ENCODE assay signal across 37 cellular contexts in the genomic region with DNA sequence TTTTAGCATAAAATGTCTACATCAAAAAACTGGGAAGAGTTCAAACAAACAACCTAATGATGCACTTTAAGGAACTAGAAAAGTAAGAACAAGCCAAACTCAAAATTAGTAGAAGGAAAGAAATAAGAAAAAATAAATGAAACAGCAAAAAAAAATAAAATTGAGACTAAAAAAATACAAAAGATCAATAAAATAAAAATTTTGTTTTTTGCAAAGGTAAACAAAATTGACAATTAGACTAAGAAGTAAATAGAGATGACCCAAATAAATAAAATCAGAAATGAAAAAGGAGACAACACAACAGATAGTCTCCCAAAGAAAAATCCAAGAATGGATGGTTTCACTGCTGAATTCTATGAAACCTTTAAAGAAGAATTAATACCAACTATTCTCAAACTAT.
"Had no signal": no experiment of that assay in that cellular context is flagged by ENCODE, and none has a peak within 500 bp of the region (broad histone marks: within the 10 kb centered on the region; RNA-seq: fewer than 3 reads in every experiment).

No MANE protein-coding gene starts in this region.

- H3K9me3 ChIP-seq: adrenal gland, body of pancreas, breast epithelium had no signal

- H3K27ac Mint-ChIP-seq: activated B cell treated with CpG ODN at 0.5 μM for 24 hours; activated CD4-positive, alpha-beta memory T cell treated with anti-CD3 and anti-CD28 coated beads, Interleukin-2, amount 10 ng/mL, durations not matched to agents 7 days and 5 days; activated CD4-positive, alpha-beta T cell treated with anti-CD3 and anti-CD28 coated beads for 36 hours; activated CD4-positive, alpha-beta T cell treated with anti-CD3 and anti-CD28 coated beads, Interleukin-2, amount 10 ng/mL, durations not matched to agents 7 days and 5 days; activated CD8-positive, alpha-beta memory T cell treated with anti-CD3 and anti-CD28 coated beads, Interleukin-2, amount 10 ng/mL, durations not matched to agents 7 days and 5 days; activated CD8-positive, alpha-beta T cell treated with anti-CD3 and anti-CD28 coated beads, Interleukin-2, amount 10 ng/mL, durations not matched to agents 7 days and 5 days; activated naive CD4-positive, alpha-beta T cell treated with anti-CD3 and anti-CD28 coated beads for 36 hours; activated naive CD4-positive, alpha-beta T cell treated with anti-CD3 and anti-CD28 coated beads, Interleukin-2, amount 50 U/mL, for 72 hours; activated naive CD8-positive, alpha-beta T cell treated with anti-CD3 and anti-CD28 coated beads for 36 hours; activated T-cell treated with anti-CD3 and anti-CD28 coated beads, Interleukin-2, amount 50 U/mL, for 72 hours; activated T-helper 1 cell treated with anti-CD3 and anti-CD28 coated beads, Interleukin-12 subunit alpha, Interleukin-12 subunit beta, Interleukin-2, Interleukin-4 antibody, amounts not matched to agents 30 ng/mL and 10 ng/mL and 1 ng/mL, durations not matched to agents 14 hours and 24 hours and 36 hours; activated T-helper 17 cell treated with anti-CD3 and anti-CD28 coated beads, Interleukin-2, amount 50 U/mL, for 72 hours; T-helper 1 cell treated with Interleukin-12 subunit alpha and Interleukin-12 subunit beta and Interleukin-4 antibody, amounts not matched to agents 30 μg/mL and 1 μg/mL, for 36 hours; T-helper 2 cell treated with Interferon-gamma antibody and Interleukin-4, amounts not matched to agents 5 μg/mL and 100 μg/mL, for 36 hours had no signal

- H3K4me3 ChIP-seq: adrenal gland, body of pancreas, breast epithelium had no signal

- H3K4me3 Mint-ChIP-seq: activated B cell treated with CpG ODN at 0.5 μM for 24 hours; activated CD4-positive, alpha-beta memory T cell treated with anti-CD3 and anti-CD28 coated beads, Interleukin-2, amount 10 ng/mL, durations not matched to agents 7 days and 5 days; activated CD4-positive, alpha-beta T cell treated with anti-CD3 and anti-CD28 coated beads for 36 hours; activated CD4-positive, alpha-beta T cell treated with anti-CD3 and anti-CD28 coated beads, Interleukin-2, amount 10 ng/mL, durations not matched to agents 7 days and 5 days; activated CD8-positive, alpha-beta memory T cell treated with anti-CD3 and anti-CD28 coated beads, Interleukin-2, amount 10 ng/mL, durations not matched to agents 7 days and 5 days; activated CD8-positive, alpha-beta T cell treated with anti-CD3 and anti-CD28 coated beads, Interleukin-2, amount 10 ng/mL, durations not matched to agents 7 days and 5 days; activated naive CD4-positive, alpha-beta T cell treated with anti-CD3 and anti-CD28 coated beads for 36 hours; activated naive CD8-positive, alpha-beta T cell treated with anti-CD3 and anti-CD28 coated beads for 36 hours; activated T-cell treated with anti-CD3 and anti-CD28 coated beads, Interleukin-2, amount 50 U/mL, for 4 hours; activated T-cell treated with anti-CD3 and anti-CD28 coated beads, Interleukin-2, amount 50 U/mL, for 72 hours; activated T-helper 1 cell treated with anti-CD3 and anti-CD28 coated beads, Interleukin-12 subunit alpha, Interleukin-12 subunit beta, Interleukin-2, Interleukin-4 antibody, amounts not matched to agents 30 ng/mL and 10 ng/mL and 1 ng/mL, durations not matched to agents 14 hours and 24 hours and 36 hours; activated T-helper 17 cell treated with anti-CD3 and anti-CD28 coated beads, Interleukin-2, amount 50 U/mL, for 72 hours; T-helper 1 cell treated with Interleukin-12 subunit alpha and Interleukin-12 subunit beta and Interleukin-4 antibody, amounts not matched to agents 30 μg/mL and 1 μg/mL, for 36 hours; T-helper 2 cell treated with Interferon-gamma antibody and Interleukin-4, amounts not matched to agents 5 μg/mL and 100 μg/mL, for 36 hours had no signal

- H3K36me3 ChIP-seq: adrenal gland, brain microvascular endothelial cell, breast epithelium had no signal

- H3K27me3 Mint-ChIP-seq: activated B cell treated with CpG ODN at 0.5 μM for 24 hours; activated CD4-positive, alpha-beta memory T cell treated with anti-CD3 and anti-CD28 coated beads, Interleukin-2, amount 10 ng/mL, durations not matched to agents 7 days and 5 days; activated CD4-positive, alpha-beta T cell treated with anti-CD3 and anti-CD28 coated beads for 36 hours; activated CD4-positive, alpha-beta T cell treated with anti-CD3 and anti-CD28 coated beads, Interleukin-2, amount 10 ng/mL, durations not matched to agents 7 days and 5 days; activated CD8-positive, alpha-beta memory T cell treated with anti-CD3 and anti-CD28 coated beads, Interleukin-2, amount 10 ng/mL, durations not matched to agents 7 days and 5 days; activated naive CD8-positive, alpha-beta T cell treated with anti-CD3 and anti-CD28 coated beads for 36 hours; activated T-helper 17 cell treated with anti-CD3 and anti-CD28 coated beads, Interleukin-2, amount 50 U/mL, for 72 hours had no signal

- H3K36me3 Mint-ChIP-seq: activated CD8-positive, alpha-beta memory T cell treated with anti-CD3 and anti-CD28 coated beads, Interleukin-2, amount 10 ng/mL, durations not matched to agents 7 days and 5 days; activated naive CD8-positive, alpha-beta T cell treated with anti-CD3 and anti-CD28 coated beads for 36 hours had no signal

- ATAC-seq: activated CD4-positive, alpha-beta T cell treated with anti-CD3 and anti-CD28 coated beads for 36 hours; activated CD8-positive, alpha-beta memory T cell treated with anti-CD3 and anti-CD28 coated beads, Interleukin-2, amount 10 ng/mL, durations not matched to agents 7 days and 5 days; activated CD8-positive, alpha-beta T cell treated with anti-CD3 and anti-CD28 coated beads, Interleukin-2, amount 10 ng/mL, durations not matched to agents 7 days and 5 days; activated naive CD4-positive, alpha-beta T cell treated with anti-CD3 and anti-CD28 coated beads, Interleukin-2, amount 50 U/mL, for 72 hours; activated T-cell treated with anti-CD3 and anti-CD28 coated beads, Interleukin-2, amount 50 U/mL, for 4 hours; activated T-cell treated with anti-CD3 and anti-CD28 coated beads, Interleukin-2, amount 50 U/mL, for 72 hours; activated T-helper 17 cell treated with anti-CD3 and anti-CD28 coated beads, Interleukin-2, amount 50 U/mL, for 72 hours; body of pancreas had no signal

- H3K27ac ChIP-seq: adrenal gland, body of pancreas, brain microvascular endothelial cell, breast epithelium, VCaP had no signal

- DNase-seq: activated B cell treated with CpG ODN at 0.5 μM for 24 hours; activated CD4-positive, alpha-beta memory T cell treated with anti-CD3 and anti-CD28 coated beads, Interleukin-2, amount 10 ng/mL, durations not matched to agents 7 days and 5 days; activated CD4-positive, alpha-beta T cell treated with anti-CD3 and anti-CD28 coated beads for 1 hour; activated CD4-positive, alpha-beta T cell treated with anti-CD3 and anti-CD28 coated beads for 36 hours; activated CD4-positive, alpha-beta T cell treated with anti-CD3 and anti-CD28 coated beads for 48 hours; activated CD4-positive, alpha-beta T cell treated with anti-CD3 and anti-CD28 coated beads, Interleukin-2, amount 10 ng/mL, durations not matched to agents 7 days and 5 days; activated CD4-positive, alpha-beta T cell treated with anti-CD3 and anti-CD28 coated beads, Interleukin-2, amount 50 U/mL, for 48 hours; activated CD8-positive, alpha-beta memory T cell treated with anti-CD3 and anti-CD28 coated beads for 24 hours; activated CD8-positive, alpha-beta memory T cell treated with anti-CD3 and anti-CD28 coated beads, Interleukin-2, amount 10 ng/mL, durations not matched to agents 7 days and 5 days; activated CD8-positive, alpha-beta memory T cell treated with anti-CD3 and anti-CD28 coated beads, Interleukin-2, amount 50 U/mL, for 48 hours; activated CD8-positive, alpha-beta T cell treated with anti-CD3 and anti-CD28 coated beads, Interleukin-2, amount 10 ng/mL, durations not matched to agents 7 days and 5 days; activated effector memory CD4-positive, alpha-beta T cell treated with anti-CD3 and anti-CD28 coated beads, Interleukin-2, amount 50 U/mL, for 16 hours; activated gamma-delta T cell treated with Interleukin-2 at 50 U/mL for 16 hours; activated naive CD4-positive, alpha-beta T cell; activated naive CD4-positive, alpha-beta T cell treated with anti-CD3 and anti-CD28 coated beads for 36 hours; activated naive CD4-positive, alpha-beta T cell treated with anti-CD3 and anti-CD28 coated beads, Interleukin-2, amount 50 U/mL, for 16 hours; activated naive CD8-positive, alpha-beta T cell treated with anti-CD3 and anti-CD28 coated beads for 36 hours; activated T-cell treated with anti-CD3 and anti-CD28 coated beads, Interleukin-2, amount 50 U/mL, for 4 hours; activated T-cell treated with anti-CD3 and anti-CD28 coated beads, Interleukin-2, amount 50 U/mL, for 72 hours; adrenal gland; amniotic stem cell; aorta; body of pancreas; brain microvascular endothelial cell; central memory CD4-positive, alpha-beta T cell; T-helper 1 cell; T-helper 2 cell; T-helper 9 cell had no signal

- H3K27me3 ChIP-seq: adrenal gland, body of pancreas, brain microvascular endothelial cell, breast epithelium had no signal

- H3K4me1 ChIP-seq: adrenal gland, body of pancreas, breast epithelium had no signal

- H3K4me1 Mint-ChIP-seq: activated B cell treated with CpG ODN at 0.5 μM for 24 hours; activated CD4-positive, alpha-beta memory T cell treated with anti-CD3 and anti-CD28 coated beads, Interleukin-2, amount 10 ng/mL, durations not matched to agents 7 days and 5 days; activated CD4-positive, alpha-beta T cell treated with anti-CD3 and anti-CD28 coated beads for 36 hours; activated CD4-positive, alpha-beta T cell treated with anti-CD3 and anti-CD28 coated beads, Interleukin-2, amount 10 ng/mL, durations not matched to agents 7 days and 5 days; activated CD8-positive, alpha-beta memory T cell treated with anti-CD3 and anti-CD28 coated beads, Interleukin-2, amount 10 ng/mL, durations not matched to agents 7 days and 5 days; activated naive CD8-positive, alpha-beta T cell treated with anti-CD3 and anti-CD28 coated beads for 36 hours; activated T-helper 17 cell treated with anti-CD3 and anti-CD28 coated beads, Interleukin-2, amount 50 U/mL, for 72 hours had no signal

- H3K9me3 Mint-ChIP-seq: activated B cell treated with CpG ODN at 0.5 μM for 24 hours; activated naive CD8-positive, alpha-beta T cell treated with anti-CD3 and anti-CD28 coated beads for 36 hours; activated T-cell treated with anti-CD3 and anti-CD28 coated beads, Interleukin-2, amount 50 U/mL, for 4 hours; activated T-helper 1 cell treated with anti-CD3 and anti-CD28 coated beads, Interleukin-12 subunit alpha, Interleukin-12 subunit beta, Interleukin-2, Interleukin-4 antibody, amounts not matched to agents 30 ng/mL and 10 ng/mL and 1 ng/mL, durations not matched to agents 14 hours and 24 hours and 36 hours; activated T-helper 17 cell treated with anti-CD3 and anti-CD28 coated beads, Interleukin-2, amount 50 U/mL, for 72 hours; T-helper 2 cell treated with Interferon-gamma antibody and Interleukin-4, amounts not matched to agents 5 μg/mL and 100 μg/mL, for 36 hours had no signal

- FAIRE-seq: astrocyte, TTC549 had no signal
